Comparison of ENCODE assay signal across 20 cellular contexts in genomic region chr12:132176920-132177551, GRCh38. TPM values are rescaled to one million over a fixed set of nuclear protein-coding genes. Genes with fewer than 3 reads are reported as not detected.
DNase-seq lines count a peak whose midpoint lies in the region; ATAC-seq and TF ChIP-seq lines count a peak whose summit lies in the region.
"Had no signal": no experiment of that assay in that cellular context is flagged by ENCODE, and none has a peak within 500 bp of the region (broad histone marks: within the 10 kb centered on the region; RNA-seq: fewer than 3 reads in every experiment).

No MANE protein-coding gene starts in this region.

- H3K36me3 Mint-ChIP-seq in natural killer cell treated with Interleukin-12 subunit alpha and Interleukin-12 subunit beta and Interleukin-15 and Interleukin-18, amount 100 ng/mL, for 72 hours: no peaks in the 10 kb centered on the region
- no peaks in the 10 kb centered on the region for H3K36me3 Mint-ChIP-seq in natural killer cell
- H3K36me3 Mint-ChIP-seq: CD4-positive, alpha-beta memory T cell had no signal

- H3K23ac ChIP-seq in IMR-90 (ENCODE audit: low read depth, low read length): no peak overlapping the region
- H3K23ac ChIP-seq in neuronal stem cell (ENCODE audit: low read depth, low read length, poor library complexity): no peak overlapping the region

- no peak for TF ChIP-seq RAD21 in IMR-90 (IDR thresholded peaks at IDR 0.05; ENCODE audit: low read length)

- H3K4me2 ChIP-seq in IMR-90 (ENCODE audit: low read depth, low read length) (no peak overlapping the region), neuronal stem cell (ENCODE audit: insufficient read depth, low read length, poor library complexity, severe bottlenecking) (no peak overlapping the region)

- no TSS peak for BruUV-seq in IMR-90 (replicated peaks; lab: Mats Ljungman, UMichigan)

- H3K9me1 ChIP-seq in IMR-90 (ENCODE audit: insufficient read depth, low read length): no peaks in the 10 kb centered on the region

- no peak overlapping the region for H2BK5ac ChIP-seq in IMR-90 (ENCODE audit: low read depth, low read length, poor library complexity, severe bottlenecking)
- peak overlapping the region; percentile 75 for H2BK5ac ChIP-seq in neuronal stem cell (ENCODE audit: low read length)

- no peaks in the 10 kb centered on the region for H3K79me1 ChIP-seq in IMR-90 (ENCODE audit: low read depth in 1 of 2, low read length in 2 of 2)
- peaks cover 5% of the 10 kb centered on the region for H3K79me1 ChIP-seq in neuronal stem cell (ENCODE audit: low read depth, low read length)

- H4K20me1 ChIP-seq in IMR-90 (ENCODE audit: insufficient read depth, low read length): no peaks in the 10 kb centered on the region; the same call in 1 of the 2 replicates

- H3K36me3 ChIP-seq in IMR-90 (ENCODE audit: control insufficient read depth, insufficient read depth, low read length): no peaks in the 10 kb centered on the region
- H3K36me3 ChIP-seq in neuronal stem cell (replicated peaks in 1 of 2; ENCODE audit: control insufficient read depth in 2 of 2, insufficient read depth in 2 of 2, low read length in 2 of 2): no peaks in the 10 kb centered on the region
- H3K36me3 ChIP-seq in breast epithelium: no peaks in the 10 kb centered on the region
- H3K36me3 ChIP-seq: HAP-1, SJSA1 had no signal

- dilution Hi-C loops in IMR-90 (cut with HindIII; ENCODE audit: low sequenced_read_pairs, unreplicated experiment): no loop called here

- TF ChIP-seq POLR2A in IMR-90 (IDR thresholded peaks at IDR 0.05; ENCODE audit: low read depth, low read length) (no peak), breast epithelium (IDR thresholded peaks at IDR 0.05) (no peak)

- H3K4me1 ChIP-seq in IMR-90 (ENCODE audit: control insufficient read depth, insufficient read depth, low read length) (no peaks in the 10 kb centered on the region), neuronal stem cell (ENCODE audit: control insufficient read depth in 2 of 2, insufficient read depth in 1 of 2, low read depth in 1 of 2, low read length in 2 of 2) (peaks cover 4 to 11% of the 10 kb centered on the region in 2 donors), breast epithelium (no peaks in the 10 kb centered on the region)
- H3K4me1 ChIP-seq: HAP-1, SJSA1 had no signal

- H3K27ac ChIP-seq in IMR-90 (ENCODE audit: insufficient read depth, low read length) (no peak overlapping the region), neuronal stem cell (replicated peaks; ENCODE audit: low read length) (no peak overlapping the region), breast epithelium (no peak overlapping the region)
- H3K27ac ChIP-seq: SJSA1 had no signal

- H3K9me3 ChIP-seq in IMR-90 (ENCODE audit: control insufficient read depth, insufficient read depth, low read length): no peaks in the 10 kb centered on the region
- H3K9me3 ChIP-seq in neuronal stem cell (replicated peaks in 1 of 2; ENCODE audit: control insufficient read depth in 2 of 2, insufficient read depth in 1 of 2, low read depth in 1 of 2, low read length in 2 of 2): peaks cover 0 to 8% of the 10 kb centered on the region in 2 donors
- H3K9me3 ChIP-seq in breast epithelium: no peaks in the 10 kb centered on the region
- H3K9me3 ChIP-seq: HAP-1, SJSA1 had no signal

- no peak overlapping the region for H3K56ac ChIP-seq in IMR-90 (ENCODE audit: extremely low read depth, insufficient read depth, low read length)

- DNase-seq in natural killer cell treated with Interleukin-12 subunit alpha and Interleukin-12 subunit beta and Interleukin-15 and Interleukin-18, amount 100 ng/mL, for 72 hours (ENCODE audit: low spot score): peak; percentile 55
- no peak for DNase-seq in natural killer cell
- no peak for DNase-seq in IMR-90
- DNase-seq in neuronal stem cell (ENCODE audit: low spot score): no peak
- DNase-seq in breast epithelium (ENCODE audit: low spot score in 2 of 2): no peak
- DNase-seq: ACHN; CD4-positive, alpha-beta memory T cell; COR-L47; DMS53; GOT3; KG1; MM.1S; NCI-H2029; NCI-H446; NCI-H524 treated with DMSO at 0.1 percent for 48 hours; NCI-H774 had no signal

- no peak overlapping the region for H4K8ac ChIP-seq in IMR-90 (ENCODE audit: low read depth in 2 of 2, low read length in 2 of 2)
- no peak overlapping the region for H4K8ac ChIP-seq in neuronal stem cell (ENCODE audit: low read depth, low read length)

- H3K27me3 Mint-ChIP-seq in natural killer cell treated with Interleukin-12 subunit alpha and Interleukin-12 subunit beta and Interleukin-15 and Interleukin-18, amount 100 ng/mL, for 72 hours: peaks cover 0 to 11% of the 10 kb centered on the region in 2 donors
- peaks cover 0 to 6% of the 10 kb centered on the region in 2 donors for H3K27me3 Mint-ChIP-seq in natural killer cell (ENCODE audit: low read depth in 2 of 2)

- no peak overlapping the region for H3K4ac ChIP-seq in IMR-90 (ENCODE audit: low read depth, low read length)
- no peak overlapping the region for H3K4ac ChIP-seq in neuronal stem cell (ENCODE audit: low read length)

- H3K4me3 Mint-ChIP-seq in natural killer cell treated with Interleukin-12 subunit alpha and Interleukin-12 subunit beta and Interleukin-15 and Interleukin-18, amount 100 ng/mL, for 72 hours: no peak overlapping the region
- no peak overlapping the region for H3K4me3 Mint-ChIP-seq in natural killer cell

- CTCF ChIA-PET in IMR-90 (lab: Yijun Ruan, JAX): no interaction called here

- no peaks in the 10 kb centered on the region for H3K9me3 Mint-ChIP-seq in natural killer cell treated with Interleukin-12 subunit alpha and Interleukin-12 subunit beta and Interleukin-15 and Interleukin-18, amount 100 ng/mL, for 72 hours
- H3K9me3 Mint-ChIP-seq in natural killer cell: no peaks in the 10 kb centered on the region

- POLR2A ChIA-PET in IMR-90 (lab: Charles Lee; ENCODE audit: unreplicated experiment): no interaction called here

- intact Hi-C loops in natural killer cell (cut with micrococcal nuclease) (no loop called here), IMR-90 (cut with micrococcal nuclease) (no loop called here), breast epithelium (cut with DNase I; ENCODE audit: low total_unique reads) (no loop called here)

- no peak overlapping the region for H2BK20ac ChIP-seq in IMR-90 (ENCODE audit: low read depth, low read length)

- H4K91ac ChIP-seq in IMR-90 (ENCODE audit: insufficient read depth, low read depth, low read length) (no peak overlapping the region), neuronal stem cell (ENCODE audit: low read depth, low read length, poor library complexity) (no peak overlapping the region)

- H2AK5ac ChIP-seq in IMR-90 (ENCODE audit: low read depth, low read length) (no peak overlapping the region), neuronal stem cell (ENCODE audit: low read depth, low read length) (peak overlapping the region; percentile 43)

- H2BK15ac ChIP-seq in IMR-90 (ENCODE audit: low read depth, low read length) (no peak overlapping the region), neuronal stem cell (ENCODE audit: low read length) (no peak overlapping the region)

- H4K5ac ChIP-seq in IMR-90 (ENCODE audit: low read depth, low read length): no peak overlapping the region

- no peak overlapping the region for H2BK12ac ChIP-seq in neuronal stem cell (ENCODE audit: low read length)

- H2AK9ac ChIP-seq in IMR-90 (replicated peaks; ENCODE audit: low read depth, low read length, poor library complexity): peak overlapping the region; percentile 24

- H2AFZ ChIP-seq in IMR-90 (replicated peaks; ENCODE audit: low read length, poor library complexity): no peak overlapping the region
- no peak overlapping the region for H2AFZ ChIP-seq in neuronal stem cell (ENCODE audit: low read length)

- H3K18ac ChIP-seq in IMR-90 (ENCODE audit: low read depth, low read length) (no peak overlapping the region), neuronal stem cell (ENCODE audit: low read length) (no peak overlapping the region)

- peaks cover 59% of the 10 kb centered on the region for H3K27me3 ChIP-seq in IMR-90 (ENCODE audit: control insufficient read depth, insufficient read depth, low read length)
- peaks cover 0 to 51% (median 4%) of the 10 kb centered on the region in 3 experiments for H3K27me3 ChIP-seq in neuronal stem cell (ENCODE audit: control insufficient read depth in 3 of 3, insufficient read depth in 3 of 3, low read depth in 1 of 3, low read length in 3 of 3)
- H3K27me3 ChIP-seq in breast epithelium: peaks cover 5 to 83% of the 10 kb centered on the region in 2 donors

- H3K4me3 ChIP-seq in IMR-90 (ENCODE audit: insufficient read depth, low read depth, low read length) (no peak overlapping the region), neuronal stem cell (ENCODE audit: low read length in 2 of 2) (no peak overlapping the region), breast epithelium (no peak overlapping the region)
- H3K4me3 ChIP-seq: HAP-1, SJSA1 had no signal

- no peaks in the 10 kb centered on the region for H3K4me1 Mint-ChIP-seq in natural killer cell treated with Interleukin-12 subunit alpha and Interleukin-12 subunit beta and Interleukin-15 and Interleukin-18, amount 100 ng/mL, for 72 hours (ENCODE audit: low read depth in 2 of 2)
- H3K4me1 Mint-ChIP-seq in natural killer cell: peaks cover 0 to 6% of the 10 kb centered on the region in 2 donors

- TF ChIP-seq CTCF in natural killer cell (IDR thresholded peaks at IDR 0.05) (no peak), IMR-90 (conservative IDR thresholded peaks at IDR 0.05; ENCODE audit: low read depth, low read length) (no peak), breast epithelium (IDR thresholded peaks at IDR 0.05) (no peak)

- WGBS in IMR-90 (ENCODE audit: extremely low coverage in 2 of 2, insufficient read length in 1 of 2), 2 experiments: 31% methylated on average over 2 of the region's 25 CpGs; no CpG with 5 or more reads in 1 of the 2 experiments
- WGBS in neuronal stem cell (ENCODE audit: extremely low coverage in 2 of 2, insufficient read length in 2 of 2, insufficient replicate concordance in 1 of 2), 2 donors: no CpG with 5 or more reads among the region's 25 CpGs

- H3K27ac Mint-ChIP-seq in natural killer cell treated with Interleukin-12 subunit alpha and Interleukin-12 subunit beta and Interleukin-15 and Interleukin-18, amount 100 ng/mL, for 72 hours: no peak overlapping the region
- no peak overlapping the region for H3K27ac Mint-ChIP-seq in natural killer cell

- no peak for ATAC-seq in natural killer cell treated with Interleukin-12 subunit alpha and Interleukin-12 subunit beta and Interleukin-15 and Interleukin-18, amount 100 ng/mL, for 72 hours
- no peak for ATAC-seq in natural killer cell
- no peak for ATAC-seq in IMR-90 (ENCODE audit: low read depth)
- no peak for ATAC-seq in GM21737 (IDR thresholded peaks at IDR 0.05; ENCODE audit: unreplicated experiment)
- ATAC-seq in GM21360 (IDR thresholded peaks at IDR 0.05; ENCODE audit: unreplicated experiment): no peak

- in situ Hi-C loops in IMR-90 (cut with MboI; ENCODE audit: low sequenced_read_pairs): no loop called here

- H3K9ac ChIP-seq in IMR-90 (ENCODE audit: low read depth, low read length) (no peak overlapping the region), neuronal stem cell (ENCODE audit: low read depth, low read length, poor library complexity) (no peak overlapping the region)

- H2BK120ac ChIP-seq in IMR-90 (ENCODE audit: low read depth, low read length) (no peak overlapping the region), neuronal stem cell (ENCODE audit: low read depth, low read length) (no peak overlapping the region)

- H3K14ac ChIP-seq in IMR-90 (replicated peaks; ENCODE audit: low read depth, low read length) (no peak overlapping the region), neuronal stem cell (ENCODE audit: low read length) (no peak overlapping the region)

RNA-seq across cellular contexts. Expression of gene NOC4L, which starts 32.8 kb away (rescaled TPM):
- 10 to 100 TPM; 28.0 to 48.2 TPM for total RNA-seq in natural killer cell treated with Interleukin-12 subunit alpha and Interleukin-12 subunit beta and Interleukin-15 and Interleukin-18, amount 100 ng/mL, for 72 hours
- 10 to 100 TPM; 21.0 to 30.2 (median 21.7) TPM for total RNA-seq in natural killer cell
- total RNA-seq in IMR-90 (2012; rRNA removed): 5.2 and 6.1 TPM in 2 replicates
- 13.4 and 17.0 TPM in 2 replicates for polyA plus RNA-seq in IMR-90 (2012; rRNA removed)
- polyA plus RNA-seq in IMR-90 (2012; cell fraction: cytosol; rRNA removed): 12.0 and 16.4 TPM in 2 replicates
- 12.2 and 32.5 TPM in 2 replicates for polyA plus RNA-seq in IMR-90 (2012; cell fraction: nucleus; rRNA removed; ENCODE audit: low replicate concordance)
- polyA plus RNA-seq in neuronal stem cell (2013, experiment 1 of 2): 24.2 TPM
- polyA plus RNA-seq in neuronal stem cell (2013, experiment 2 of 2): 24.1 TPM
- 10 to 100 TPM; 10.1 to 14.3 (median 11.1) TPM for total RNA-seq in breast epithelium

RNA-seq across cellular contexts. Expression of gene DDX51, which starts 32.9 kb away (rescaled TPM):
- total RNA-seq in natural killer cell treated with Interleukin-12 subunit alpha and Interleukin-12 subunit beta and Interleukin-15 and Interleukin-18, amount 100 ng/mL, for 72 hours: 10 to 100 TPM; 29.5 to 83.7 TPM
- total RNA-seq in natural killer cell (10 to 100 TPM; 39.5 to 55.9 (median 54.2) TPM), IMR-90 (2012; rRNA removed) (3.3 and 3.8 TPM in 2 replicates), breast epithelium (10 to 100 TPM; 11.2 to 16.7 (median 16.4) TPM)
- polyA plus RNA-seq in IMR-90 (2012; rRNA removed): 14.5 and 17.2 TPM in 2 replicates
- polyA plus RNA-seq in IMR-90 (2012; cell fraction: cytosol; rRNA removed): 10.6 and 16.7 TPM in 2 replicates
- polyA plus RNA-seq in IMR-90 (2012; cell fraction: nucleus; rRNA removed; ENCODE audit: low replicate concordance): 29.6 and 67.5 TPM in 2 replicates
- polyA plus RNA-seq in neuronal stem cell (2013, experiment 1 of 2): 8.5 TPM
- polyA plus RNA-seq in neuronal stem cell (2013, experiment 2 of 2): 8.6 TPM
